22 cellular contexts compared by ENCODE assay signal in the genomic region with DNA sequence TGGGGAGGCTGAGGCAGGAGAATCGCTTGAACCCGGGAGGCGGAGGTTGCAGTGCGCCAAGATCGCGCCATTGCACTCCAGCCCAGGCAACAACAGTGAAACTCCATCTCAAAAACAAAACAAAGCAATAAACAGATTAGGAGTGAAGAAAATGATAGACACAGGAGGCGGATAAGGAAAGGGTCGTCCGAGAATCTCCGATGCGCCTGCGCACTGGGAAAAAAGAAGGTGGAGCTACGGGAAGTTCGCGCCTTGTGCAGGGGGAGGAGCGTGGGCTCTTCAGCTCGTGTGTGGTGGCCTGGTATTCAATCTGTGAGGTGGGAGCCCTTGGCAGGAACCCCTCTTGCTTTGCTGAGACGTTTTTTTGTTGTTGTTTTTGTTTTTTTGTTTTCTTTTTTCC. TPM values are rescaled to one million over a fixed set of nuclear protein-coding genes. Genes with fewer than 3 reads are reported as not detected.
DNase-seq lines count a peak whose midpoint lies in the region; ATAC-seq, FAIRE-seq and TF ChIP-seq lines count a peak whose summit lies in the region.
"Had no signal": no experiment of that assay in that cellular context is flagged by ENCODE, and none has a peak within 500 bp of the region (broad histone marks: within the 10 kb centered on the region; RNA-seq: fewer than 3 reads in every experiment).

No MANE protein-coding gene starts in this region.

- BruUV-seq in K562 (replicated peaks; lab: Mats Ljungman, UMichigan), result no TSS peak
- no TSS peak for BruUV-seq in A673 (replicated peaks; lab: Mats Ljungman, UMichigan)

- POLR2A ChIA-PET in K562 (lab: Yijun Ruan, JAX) (interaction anchor here (0.7 kb wide), 1 partner anchor 30 kb away, joined by 3 read pairs; no protein-coding TSS in a partner anchor), A673 (lab: Charles Lee; ENCODE audit: low non-redundant PET) (no interaction called here)

- no peaks in the 10 kb centered on the region; the same call in 2 of the 3 replicates for H3K9me3 Mint-ChIP-seq in GM23338
- H3K9me3 Mint-ChIP-seq: CD4-positive, alpha-beta T cell; HFFc6 had no signal

- H2AFZ ChIP-seq in GM23338 (peak overlapping the region; percentile 0; the same call in 1 of the 2 replicates), K562 (ENCODE audit: low read depth, low read length) (no peak overlapping the region)

- TF ChIP-seq CTCF in GM23338 (conservative IDR thresholded peaks at IDR 0.05; ENCODE audit: low read depth in 2 of 2) (no peak), K562 (IDR thresholded peaks at IDR 0.05 in 2 of 3, conservative IDR thresholded peaks at IDR 0.05 in 1 of 3; ENCODE audit: insufficient read depth in 2 of 3, low read depth in 1 of 3, low read length in 3 of 3) (no peak), A673 (conservative IDR thresholded peaks at IDR 0.05; ENCODE audit: low read depth, low read length) (no peak)

- peak overlapping the region; percentile 66 for H3K56ac ChIP-seq in mesendoderm (ENCODE audit: low read length)

- no peak overlapping the region for H2BK120ac ChIP-seq in mesendoderm (ENCODE audit: low read depth, low read length)

- H3K4me2 ChIP-seq in GM23338, result no peak overlapping the region
- H3K4me2 ChIP-seq in K562 (ENCODE audit: insufficient read depth, low read length), result no peak overlapping the region
- H3K4me2 ChIP-seq in mesendoderm (ENCODE audit: low read length), result no peak overlapping the region

- CTCF ChIA-PET in K562 (lab: Yijun Ruan, JAX; ENCODE audit: low intra/inter-chr PET ratio), result no interaction called here
- CTCF ChIA-PET in A673 (lab: Charles Lee), result no interaction called here

- H3K36me3 ChIP-seq in GM23338 (ENCODE audit: insufficient read depth) (no peaks in the 10 kb centered on the region), HUES48 (ENCODE audit: control insufficient read depth, insufficient read depth, low read length) (no peaks in the 10 kb centered on the region), K562 (ENCODE audit: control insufficient read depth, insufficient read depth, low read length) (no peaks in the 10 kb centered on the region), mesendoderm (ENCODE audit: control insufficient read depth, insufficient read depth, low read length) (no peaks in the 10 kb centered on the region), A673 (ENCODE audit: insufficient read depth, low read length, poor library complexity, severe bottlenecking) (no peaks in the 10 kb centered on the region)

- no peak overlapping the region for H2BK5ac ChIP-seq in mesendoderm (ENCODE audit: low read length)

- no peak for TF ChIP-seq POLR2A in K562 (conservative IDR thresholded peaks at IDR 0.05)

- no peak overlapping the region for H4K5ac ChIP-seq in mesendoderm (ENCODE audit: low read length)

- ATAC-seq in GM23338 (no peak), K562 (0 out of 3 replicates have a peak, but pooled peaks have one; percentile 46), GM19452 (IDR thresholded peaks at IDR 0.05; ENCODE audit: unreplicated experiment) (no peak), HG02852 (IDR thresholded peaks at IDR 0.05; ENCODE audit: unreplicated experiment) (no peak)
- ATAC-seq: GM12878, HCT116, HepG2 had no signal

- H3K4me3 Mint-ChIP-seq in GM23338, result no peak overlapping the region
- H3K4me3 Mint-ChIP-seq: CD4-positive, alpha-beta T cell; HFFc6; IgD-negative memory B cell had no signal

- DNase-seq in GM23338 (ENCODE audit: low spot score) (no peak), K562 (ENCODE audit: extremely low read depth in 1 of 4, low spot score in 3 of 4) (peak in 1 of 4 experiments; percentile 5), mesendoderm (no peak), A673 (ENCODE audit: low spot score) (no peak), HUDEP-2 (lab: John Stamatoyannopoulos, UW; ENCODE audit: unreplicated experiment in 76 of 76) (no peak)
- DNase-seq: AML-193; CD4-positive, alpha-beta T cell; DMS79 treated with DMSO at 0.1 percent for 48 hours; EL; HFFc6; Kasumi-1; KG1 had no signal

- H3K4me1 Mint-ChIP-seq in GM23338, result peaks cover 46% of the 10 kb centered on the region
- H3K4me1 Mint-ChIP-seq: IgD-negative memory B cell had no signal

- H3K27ac ChIP-seq in GM23338 (ENCODE audit: low read depth) (peak overlapping the region; percentile 59), HUES48 (ENCODE audit: low read depth, low read length) (peak overlapping the region; percentile 21), K562 (ENCODE audit: extremely low read depth, low read depth, low read length) (no peak overlapping the region), mesendoderm (ENCODE audit: low read depth, low read length) (no peak overlapping the region), A673 (ENCODE audit: low read depth, low read length, poor library complexity, severe bottlenecking) (no peak overlapping the region)
- H3K27ac ChIP-seq: C4-2B had no signal

- in situ Hi-C loops in K562 (cut with MboI), result no loop called here

- H3K4me3 ChIP-seq in GM23338, result no peak overlapping the region
- no peak overlapping the region for H3K4me3 ChIP-seq in HUES48 (ENCODE audit: low read depth, low read length)
- H3K4me3 ChIP-seq in K562, result no peak overlapping the region
- H3K4me3 ChIP-seq in mesendoderm (ENCODE audit: low read length), result no peak overlapping the region
- H3K4me3 ChIP-seq in A673 (ENCODE audit: low read depth, low read length, poor library complexity, severe bottlenecking), result no peak overlapping the region
- H3K4me3 ChIP-seq: GM12878 had no signal

- no peak overlapping the region for H4K8ac ChIP-seq in mesendoderm (ENCODE audit: low read depth, low read length)

- peaks cover 9% of the 10 kb centered on the region for H3K27me3 Mint-ChIP-seq in GM23338 (ENCODE audit: insufficient read depth, low read depth, poor library complexity)
- H3K27me3 Mint-ChIP-seq: CD4-positive, alpha-beta T cell had no signal

- H3K9ac ChIP-seq in HUES48 (ENCODE audit: low read depth, low read length) (peak overlapping the region; percentile 25; the same call in 1 of the 2 replicates), K562 (ENCODE audit: insufficient read depth in 1 of 2, low read depth in 2 of 2, low read length in 2 of 2) (no peak overlapping the region), mesendoderm (ENCODE audit: low read length) (no peak overlapping the region)

- H3K27me3 ChIP-seq in GM23338 (ENCODE audit: insufficient read depth) (no peaks in the 10 kb centered on the region), HUES48 (ENCODE audit: control insufficient read depth, insufficient read depth, low read length) (no peaks in the 10 kb centered on the region), K562 (ENCODE audit: control insufficient read depth in 2 of 2, insufficient read depth in 2 of 2, low read length in 2 of 2) (no peaks in the 10 kb centered on the region; a peak in 3 of 5 replicates), mesendoderm (ENCODE audit: insufficient read depth, low read length, poor library complexity) (no peaks in the 10 kb centered on the region), A673 (replicated peaks; ENCODE audit: insufficient read depth, low read depth, low read length, poor library complexity) (no peaks in the 10 kb centered on the region)

- TF ChIP-seq RAD21 in K562 (CRISPR knock-in tag; conservative IDR thresholded peaks at IDR 0.05 in 1 of 2, IDR thresholded peaks at IDR 0.05 in 1 of 2), result no peak

- no peak overlapping the region for H3K23ac ChIP-seq in mesendoderm (ENCODE audit: low read length)

- no peaks in the 10 kb centered on the region for H3K36me3 Mint-ChIP-seq in GM23338 (ENCODE audit: low read depth)
- H3K36me3 Mint-ChIP-seq: IgD-negative memory B cell had no signal

- peak overlapping the region; percentile 88 for H3K27ac Mint-ChIP-seq in GM23338
- H3K27ac Mint-ChIP-seq: CD4-positive, alpha-beta T cell; HFFc6; IgD-negative memory B cell had no signal

- H3K18ac ChIP-seq in mesendoderm (ENCODE audit: low read length), result peak overlapping the region; percentile 32

- intact Hi-C loops in K562 (cut with micrococcal nuclease) (no loop called here), A673 (cut with micrococcal nuclease; ENCODE audit: unreplicated experiment) (no loop called here)

- no peak for TF ChIP-seq EP300 in K562 (IDR thresholded peaks at IDR 0.05; ENCODE audit: low read length)

- no peaks in the 10 kb centered on the region for H3K79me1 ChIP-seq in mesendoderm (ENCODE audit: low read length)

- H3F3A ChIP-seq in GM23338 (replicated peaks; ENCODE audit: low read depth), result peaks cover 5% of the 10 kb centered on the region; the same call in 1 of the 2 replicates

- no peak overlapping the region for H2AK5ac ChIP-seq in mesendoderm (ENCODE audit: low read length)

- H4K20me1 ChIP-seq in GM23338 (replicated peaks; ENCODE audit: insufficient read depth) (no peaks in the 10 kb centered on the region), K562 (replicated peaks; ENCODE audit: control insufficient read depth, insufficient read depth, low read length) (no peaks in the 10 kb centered on the region)

- H3K4me1 ChIP-seq in GM23338 (ENCODE audit: insufficient read depth) (peaks cover 34% of the 10 kb centered on the region), HUES48 (ENCODE audit: control insufficient read depth, insufficient read depth, low read length) (peaks cover 40% of the 10 kb centered on the region), K562 (replicated peaks in 1 of 2; ENCODE audit: control insufficient read depth in 2 of 2, insufficient read depth in 2 of 2, low read length in 2 of 2) (no peaks in the 10 kb centered on the region; a peak in 1 of 5 replicates), mesendoderm (ENCODE audit: control insufficient read depth, low read depth, low read length) (peaks cover 10% of the 10 kb centered on the region), A673 (ENCODE audit: insufficient read depth, low read length, poor library complexity, severe bottlenecking) (peaks cover 45% of the 10 kb centered on the region)

- H3K9me2 ChIP-seq in GM23338 (ENCODE audit: insufficient read depth), result peaks cover 4% of the 10 kb centered on the region; the same call in 1 of the 2 replicates

- H3K9me1 ChIP-seq in K562 (ENCODE audit: control insufficient read depth, insufficient read depth, low read length), result no peaks in the 10 kb centered on the region

- H3K9me3 ChIP-seq in HUES48 (ENCODE audit: control insufficient read depth, insufficient read depth, low read length) (no peaks in the 10 kb centered on the region), K562 (replicated peaks; ENCODE audit: control insufficient read depth, insufficient read depth, low read depth, low read length) (no peaks in the 10 kb centered on the region), A673 (ENCODE audit: low read depth, low read length, poor library complexity, severe bottlenecking) (no peaks in the 10 kb centered on the region)

- WGBS in K562 (ENCODE audit: insufficient coverage, low coverage, missing lambda C conversion rate), result 14% methylated on average over 11 of the region's 18 CpGs
- no CpG with 5 or more reads among the region's 18 CpGs for WGBS in mesendoderm (ENCODE audit: extremely low coverage, insufficient coverage, low lambda C conversion rate)

- no peak for FAIRE-seq in K562 (lab: Jason Lieb, UNC)
- FAIRE-seq: A204.1, GM12878, HepG2 had no signal

- no peaks in the 10 kb centered on the region for H3K79me2 ChIP-seq in GM23338 (replicated peaks; ENCODE audit: insufficient read depth)
- no peaks in the 10 kb centered on the region for H3K79me2 ChIP-seq in K562 (ENCODE audit: control insufficient read depth, insufficient read depth, low read length)
- H3K79me2 ChIP-seq in mesendoderm (ENCODE audit: control insufficient read depth, insufficient read depth, low read length), result no peaks in the 10 kb centered on the region

- no peak overlapping the region for H2BK15ac ChIP-seq in mesendoderm (replicated peaks; ENCODE audit: low read depth)

- peak overlapping the region; percentile 83 for H3K4ac ChIP-seq in mesendoderm (ENCODE audit: low read depth, low read length)

RNA-seq across cellular contexts. Expression of a gene that starts 47.3 kb away (rescaled TPM):
- total RNA-seq in GM23338 (2014; rRNA removed; shearing (Covaris generic)), result 10.5 and 11.1 TPM in 2 replicates
- polyA plus RNA-seq in GM23338 (2016; fragmentation: Nextera tagmentation; extraction: Ambion mirVana) (3.3 and 3.9 TPM in 2 replicates), K562 (2011; rRNA removed) (0.03 and 0.04 TPM in 2 replicates), K562 (2014; fragmentation: Illumina TruSeq; extraction: Trizol) (not detected in 2 replicates), K562 (2014; fragmentation: Nextera tagmentation; extraction: Ambion mirVana) (not detected), K562 (2014; rRNA removed) (0.03 TPM in 1 of 2 replicates, not detected in the other)
- total RNA-seq in K562 (2011; cell fraction: chromatin; rRNA removed; ENCODE audit: low replicate concordance), result not detected in 2 replicates
- total RNA-seq in K562 (2011; cell fraction: nucleolus; rRNA removed), result not detected in 2 replicates
- not detected in 2 replicates for total RNA-seq in K562 (2011; cell fraction: nucleoplasm; rRNA removed)
- total RNA-seq in K562 (2014; rRNA removed) (not detected in 2 replicates), K562 (2014; rRNA removed; fragmentation: Illumina TruSeq; extraction: Trizol) (not detected in 2 replicates), K562 (2015; rRNA removed; fragmentation: Illumina TruSeq; extraction: Trizol) (not detected in 2 replicates), K562 (2021) (0.11 TPM in 1 of 2 replicates, not detected in the other), A673 (2021) (2.7 and 3.8 TPM in 2 replicates)
- not detected in 2 replicates for polyA plus RNA-seq in K562 (2011; cell fraction: cytosol; rRNA removed)
- not detected in 2 replicates for polyA plus RNA-seq in K562 (2011; cell fraction: nucleus; rRNA removed)
- polyA plus RNA-seq in K562 (2012), result not detected in 2 replicates
- polyA minus RNA-seq in K562 (2011; rRNA and poly(A)+ RNA removed), result not detected in 2 replicates
- not detected in 2 replicates for polyA minus RNA-seq in K562 (2011; cell fraction: cytosol; rRNA and poly(A)+ RNA removed)
- not detected in 2 replicates for polyA minus RNA-seq in K562 (2011; cell fraction: nucleus; rRNA and poly(A)+ RNA removed)
- polyA plus RNA-seq in mesendoderm (2013, experiment 1 of 2), result 8.6 TPM
- 9.3 TPM for polyA plus RNA-seq in mesendoderm (2013, experiment 2 of 2)
- total RNA-seq: CD4-positive, alpha-beta T cell; G401; HepG2; HFFc6 had no signal
- polyA plus RNA-seq: GM12878, HepG2, IgD-negative memory B cell had no signal

Comparison
In these comparisons a context has a peak if more than half of its experiments do, and no peak if none do; other contexts are left out.
1. H3K27ac ChIP-seq: peak in GM23338 (single experiment) and HUES48 (single experiment); none in K562 (single experiment), mesendoderm (single experiment) and A673 (single experiment).